9 cellular contexts compared by ENCODE assay signal in the genomic region with DNA sequence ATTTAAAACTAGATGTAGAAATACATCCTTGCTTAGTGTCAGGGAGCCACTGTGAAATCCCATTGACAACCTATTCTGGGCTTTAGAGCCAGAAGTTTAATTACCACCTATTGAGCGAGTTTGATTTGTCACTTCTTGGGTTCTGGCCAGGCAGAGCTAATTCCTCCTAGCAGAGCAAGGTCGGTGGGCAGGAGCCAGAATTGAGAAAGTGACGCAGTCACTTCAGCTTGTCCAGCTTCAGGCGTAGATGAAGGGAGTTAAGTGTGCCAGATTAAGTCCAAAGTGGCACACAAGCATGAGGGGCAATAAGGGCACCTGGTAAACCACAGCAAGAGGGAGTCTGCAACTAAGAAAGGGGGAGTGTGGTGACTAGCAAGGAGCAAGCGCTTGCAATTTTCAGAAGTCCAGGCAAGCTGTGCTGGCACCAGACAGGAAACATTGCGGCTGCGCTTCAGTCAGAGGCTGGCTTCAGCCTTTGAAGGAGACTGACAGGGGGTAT.
DNase-seq lines count a peak whose midpoint lies in the region; ATAC-seq and TF ChIP-seq lines count a peak whose summit lies in the region.
"Had no signal": no experiment of that assay in that cellular context is flagged by ENCODE, and none has a peak within 500 bp of the region (broad histone marks: within the 10 kb centered on the region; RNA-seq: fewer than 3 reads in every experiment).

No MANE protein-coding gene starts in this region.

- H3K9me3 ChIP-seq in H9 (ENCODE audit: control insufficient read depth, low read depth, low read length) (peaks cover 4% of the 10 kb centered on the region), gastroesophageal sphincter (no peaks in the 10 kb centered on the region)

- no peaks in the 10 kb centered on the region for H3K36me3 ChIP-seq in gastroesophageal sphincter

- no peaks in the 10 kb centered on the region for H3K79me1 ChIP-seq in H9 (ENCODE audit: insufficient read depth, low read depth, low read length, poor library complexity, severe bottlenecking)

- ATAC-seq in gastroesophageal sphincter (peak; percentile 48), HG03175 (IDR thresholded peaks at IDR 0.05; ENCODE audit: unreplicated experiment) (no peak), GM19455 (IDR thresholded peaks at IDR 0.05; ENCODE audit: unreplicated experiment) (no peak), GM21737 (IDR thresholded peaks at IDR 0.05; ENCODE audit: unreplicated experiment) (no peak)

- no peak overlapping the region for H2BK5ac ChIP-seq in H9 (ENCODE audit: insufficient read length, low read length)

- H3K4me1 ChIP-seq in H9 (ENCODE audit: insufficient read depth, low read length) (peaks cover 4% of the 10 kb centered on the region; the same call in 1 of the 2 replicates), gastroesophageal sphincter (peaks cover 0 to 41% (median 10%) of the 10 kb centered on the region in 3 donors)

- no peak overlapping the region for H3K4ac ChIP-seq in H9 (ENCODE audit: low read depth, low read length)

- no peak overlapping the region for H3K4me3 Mint-ChIP-seq in H9

- no peaks in the 10 kb centered on the region for H3K27me3 Mint-ChIP-seq in H9 (ENCODE audit: low read depth)

- H4K20me1 ChIP-seq in H9 (ENCODE audit: control insufficient read depth, insufficient read depth, insufficient read length) = no peaks in the 10 kb centered on the region

- no peak overlapping the region for H3K56ac ChIP-seq in H9 (ENCODE audit: insufficient read length, low read depth, low read length)

- H3K23me2 ChIP-seq in H9 (ENCODE audit: insufficient read length, low read depth, low read length, poor library complexity, severe bottlenecking) = no peaks in the 10 kb centered on the region

- H4K8ac ChIP-seq in H9 (replicated peaks; ENCODE audit: insufficient read length, low read depth, low read length) = no peak overlapping the region

- TF ChIP-seq EP300 in gastroesophageal sphincter (IDR thresholded peaks at IDR 0.05) = no peak

- no peak overlapping the region for H2BK12ac ChIP-seq in H9 (ENCODE audit: insufficient read length, low read depth, low read length)

- H3K27ac ChIP-seq in H9 (ENCODE audit: insufficient read length, low read depth, low read length) (no peak overlapping the region), gastroesophageal sphincter (peak overlapping the region in 2 of 4 donors; percentile 29 to 32)

- H2BK120ac ChIP-seq in H9 (ENCODE audit: low read depth, low read length, poor library complexity, severe bottlenecking) = no peak overlapping the region

- no peak overlapping the region for H2AFZ ChIP-seq in H9 (ENCODE audit: low read length)

- DNase-seq in H9 = no peak
- DNase-seq in NCI-H82 (lab: John Stamatoyannopoulos, UW) = peak; percentile 39
- peak; percentile 52 for DNase-seq in retina
- DNase-seq in hepatic stellate cell (ENCODE audit: low spot score) = no peak
- DNase-seq: stimulated activated CD4-positive, alpha-beta T cell treated with anti-CD3 and anti-CD28 coated beads, Interleukin-2, amount 100 ng/mL, for 48 hours had no signal

- H3K27me3 ChIP-seq in H9 (ENCODE audit: insufficient read depth, low read length) (no peaks in the 10 kb centered on the region), gastroesophageal sphincter (no peaks in the 10 kb centered on the region)

- H3K18ac ChIP-seq in H9 (ENCODE audit: insufficient read length, low read depth, low read length) = no peak overlapping the region

- no peak overlapping the region for H3K4me3 ChIP-seq in gastroesophageal sphincter

- peaks cover 26 to 27% of the 10 kb centered on the region in 2 experiments for H3K4me1 Mint-ChIP-seq in H9

- H3K79me2 ChIP-seq in H9 (ENCODE audit: insufficient read depth, low read length) = no peaks in the 10 kb centered on the region

- peaks cover 0 to 4% of the 10 kb centered on the region in 2 experiments; a peak in 2 of 5 replicates for H3K9me3 Mint-ChIP-seq in H9

- H3T11ph ChIP-seq in H9 (ENCODE audit: low read length) = no peak overlapping the region

- no CpG with 5 or more reads among the region's 7 CpGs for WGBS in H9 (ENCODE audit: extremely low coverage, insufficient read length, low lambda C conversion rate)
- WGBS in gastroesophageal sphincter (ENCODE audit: low coverage in 1 of 2), 2 donors = 51 to 88% methylated on average over 3 to 4 of the region's 7 CpGs

- no peak overlapping the region for H3K4me2 ChIP-seq in H9 (ENCODE audit: insufficient read depth, insufficient read length, low read length)

- no peak overlapping the region for H2AK5ac ChIP-seq in H9 (ENCODE audit: insufficient read length, low read length)

- TF ChIP-seq CTCF in H9 (conservative IDR thresholded peaks at IDR 0.05) = no peak
- no peak for TF ChIP-seq CTCF in gastroesophageal sphincter (IDR thresholded peaks at IDR 0.05)

- H2BK15ac ChIP-seq in H9 (ENCODE audit: low read depth, low read length) = no peak overlapping the region

- H3K9ac ChIP-seq in H9 (ENCODE audit: extremely low read depth, insufficient read length, low read length) = no peak overlapping the region

- H3K36me3 Mint-ChIP-seq in H9 (ENCODE audit: insufficient read depth in 1 of 3, low read depth in 3 of 3) = peaks cover 0 to 6% (median 5%) of the 10 kb centered on the region in 3 experiments; a peak in 5 of 7 replicates

- no peak overlapping the region for H4K91ac ChIP-seq in H9 (ENCODE audit: insufficient read length, low read depth, low read length)

- H3K27ac Mint-ChIP-seq in H9 = peak overlapping the region; percentile 23 to 41 (median 29); a peak in 4 of 7 replicates

- no peak overlapping the region for H4K5ac ChIP-seq in H9 (ENCODE audit: insufficient read length, low read depth, low read length)

- H3K14ac ChIP-seq in H9 (ENCODE audit: insufficient read depth, low read length) = no peak overlapping the region

- H2BK20ac ChIP-seq in H9 (ENCODE audit: low read depth, low read length, poor library complexity, severe bottlenecking) = no peak overlapping the region

- H3K23ac ChIP-seq in H9 (ENCODE audit: insufficient read length, low read depth, low read length) = no peak overlapping the region

- no peak for TF ChIP-seq POLR2A in gastroesophageal sphincter (IDR thresholded peaks at IDR 0.05)

Comparison
In these comparisons a context has a peak if more than half of its experiments do, and no peak if none do; other contexts are left out.
1. DNase-seq: peak in NCI-H82 (single experiment) and retina (single experiment); none in H9 (single experiment) and hepatic stellate cell (single experiment).